Comparison of ENCODE assay signal across 12 cellular contexts in the genomic region with DNA sequence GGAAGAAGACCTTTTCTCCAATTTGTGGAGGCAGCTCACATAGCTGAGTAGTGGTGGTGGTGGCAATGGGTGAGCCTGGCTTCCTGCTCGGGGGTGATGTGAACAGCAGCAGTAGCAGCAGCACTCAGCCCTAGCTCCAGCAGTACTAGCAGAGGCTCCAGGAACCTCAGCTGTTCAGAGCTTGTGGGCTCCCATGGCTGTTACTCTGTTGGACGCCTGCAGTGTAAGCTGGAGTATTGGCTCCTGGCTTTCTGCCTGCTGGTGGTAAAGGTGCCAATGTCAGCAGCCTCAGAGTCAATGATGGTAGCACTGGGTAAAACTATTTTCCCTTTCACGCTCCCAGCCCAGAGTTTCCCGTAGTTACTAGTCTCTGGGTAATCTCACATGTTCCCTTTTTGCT. TPM values are rescaled to one million over a fixed set of nuclear protein-coding genes. Genes with fewer than 3 reads are reported as not detected.
DNase-seq lines count a peak whose midpoint lies in the region; ATAC-seq and TF ChIP-seq lines count a peak whose summit lies in the region.
"Had no signal": no experiment of that assay in that cellular context is flagged by ENCODE, and none has a peak within 500 bp of the region (broad histone marks: within the 10 kb centered on the region; RNA-seq: fewer than 3 reads in every experiment).

No MANE protein-coding gene starts in this region.

- H3K36me3 Mint-ChIP-seq in nephron progenitor cell (ENCODE audit: low read depth): peaks cover 12% of the 10 kb centered on the region

- H3K4me1 Mint-ChIP-seq in nephron progenitor cell: peaks cover 22% of the 10 kb centered on the region

- H3K36me3 ChIP-seq in KOPT-K1 (ENCODE audit: insufficient read depth, low read length) (peaks cover 4% of the 10 kb centered on the region; the same call in 1 of the 2 replicates), body of pancreas (replicated peaks in 1 of 2; ENCODE audit: insufficient read depth in 1 of 2, low read depth in 2 of 2) (no peaks in the 10 kb centered on the region), WERI-Rb-1 (peaks cover 6% of the 10 kb centered on the region)
- H3K36me3 ChIP-seq: BE2C had no signal

- ATAC-seq in body of pancreas: peak; percentile 44

- H3K27ac ChIP-seq in KOPT-K1 (ENCODE audit: low read depth, low read length, poor library complexity, severe bottlenecking) (peak overlapping the region; percentile 8), body of pancreas (peak overlapping the region; percentile 25 to 100 (median 76)), WERI-Rb-1 (no peak overlapping the region)

- peaks cover 4% of the 10 kb centered on the region for H3K9me3 ChIP-seq in KOPT-K1 (ENCODE audit: insufficient read depth, low read length, poor library complexity, severe bottlenecking)
- H3K9me3 ChIP-seq in body of pancreas: no peaks in the 10 kb centered on the region
- H3K9me3 ChIP-seq in WERI-Rb-1 (ENCODE audit: severe bottlenecking): peaks cover 3% of the 10 kb centered on the region
- H3K9me3 ChIP-seq: BE2C had no signal

- H3K4me3 ChIP-seq in body of pancreas (no peak overlapping the region), WERI-Rb-1 (ENCODE audit: low read depth, low read length) (no peak overlapping the region)

- TF ChIP-seq POLR2A in body of pancreas (IDR thresholded peaks at IDR 0.05): peak in 2 of 3 donors; percentile 46 to 55

- TF ChIP-seq CTCF in body of pancreas (IDR thresholded peaks at IDR 0.05) (peak in 1 of 7 experiments; percentile 10), WERI-Rb-1 (IDR thresholded peaks at IDR 0.05; ENCODE audit: low read depth, low read length) (no peak), nephron progenitor cell (IDR thresholded peaks at IDR 0.05) (no peak)

- intact Hi-C loops in body of pancreas (cut with DNase I): no loop called here

- WGBS in body of pancreas, 2 donors: 12 to 18% methylated on average over 3 to 4 of the region's 4 CpGs

- H3K9me3 Mint-ChIP-seq in nephron progenitor cell: peaks cover 12% of the 10 kb centered on the region
- H3K9me3 Mint-ChIP-seq: activated naive CD4-positive, alpha-beta T cell treated with anti-CD3 and anti-CD28 coated beads, Interleukin-2, amount 50 U/mL, for 24 hours had no signal

- no peaks in the 10 kb centered on the region for H3K27me3 ChIP-seq in body of pancreas
- H3K27me3 ChIP-seq in WERI-Rb-1 (ENCODE audit: insufficient read depth, low read depth, severe bottlenecking): no peaks in the 10 kb centered on the region
- H3K27me3 ChIP-seq: BE2C had no signal

- H3K4me3 Mint-ChIP-seq in nephron progenitor cell: no peak overlapping the region
- H3K4me3 Mint-ChIP-seq: activated naive CD4-positive, alpha-beta T cell treated with anti-CD3 and anti-CD28 coated beads, Interleukin-2, amount 50 U/mL, for 24 hours had no signal

- no peak overlapping the region for H3K27ac Mint-ChIP-seq in nephron progenitor cell
- H3K27ac Mint-ChIP-seq: activated naive CD4-positive, alpha-beta T cell treated with anti-CD3 and anti-CD28 coated beads, Interleukin-2, amount 50 U/mL, for 24 hours had no signal

- H3K27me3 Mint-ChIP-seq in nephron progenitor cell (ENCODE audit: low read depth, poor library complexity): no peaks in the 10 kb centered on the region
- H3K27me3 Mint-ChIP-seq: activated naive CD4-positive, alpha-beta T cell treated with anti-CD3 and anti-CD28 coated beads, Interleukin-2, amount 50 U/mL, for 24 hours had no signal

- peaks cover 38% of the 10 kb centered on the region for H3K4me1 ChIP-seq in body of pancreas
- H3K4me1 ChIP-seq: BE2C had no signal

- DNase-seq in A172 (ENCODE audit: low spot score) (peak; percentile 53), body of pancreas (peak; percentile 91 to 95 (median 94)), medulla oblongata (ENCODE audit: extremely low spot score) (peak; percentile 62), NCI-H2227 treated with DMSO at 0.1 percent for 48 hours (lab: John Stamatoyannopoulos, UW) (no peak), occipital lobe (lab: John Stamatoyannopoulos, UW) (no peak), WERI-Rb-1 (no peak), nephron progenitor cell (no peak)
- DNase-seq: activated CD4-positive, alpha-beta T cell treated with anti-CD3 and anti-CD28 coated beads for 1 hour; BE2C; NCI-H1930 had no signal

RNA-seq across cellular contexts. Expression of gene SEH1L, which starts 3.1 kb away (rescaled TPM):
- 51.2 and 53.9 TPM in 2 replicates for total RNA-seq in A172 (2014; rRNA removed; shearing (Covaris generic))
- 10 to 100 TPM in 1 of 2 donors, 1 to 10 TPM in 1; 7.9 to 23.9 TPM for total RNA-seq in body of pancreas
- total RNA-seq in occipital lobe: 40.1 TPM

RNA-seq across cellular contexts. Expression of gene CEP192, which starts 46.4 kb away (rescaled TPM):
- 30.1 and 30.5 TPM in 2 replicates for total RNA-seq in A172 (2014; rRNA removed; shearing (Covaris generic))
- 10 to 100 TPM; 21.1 to 25.4 TPM for total RNA-seq in body of pancreas
- total RNA-seq in occipital lobe: 66.3 TPM

Comparison
In these comparisons a context has a peak if more than half of its experiments do, and no peak if none do; other contexts are left out.
1. DNase-seq: peak in A172 (single experiment), body of pancreas (4 of 4) and medulla oblongata (single experiment); none in NCI-H2227 treated with DMSO at 0.1 percent for 48 hours (single experiment), occipital lobe (single experiment), WERI-Rb-1 (single experiment) and nephron progenitor cell (single experiment).